ENCODE assay signal across 28 cellular contexts in genomic region chr20:35436175-35436568, GRCh38. TPM values are rescaled to one million over a fixed set of nuclear protein-coding genes. Genes with fewer than 3 reads are reported as not detected.
DNase-seq lines count a peak whose midpoint lies in the region; ATAC-seq and TF ChIP-seq lines count a peak whose summit lies in the region.
"Had no signal": no experiment of that assay in that cellular context is flagged by ENCODE, and none has a peak within 500 bp of the region (broad histone marks: within the 10 kb centered on the region; RNA-seq: fewer than 3 reads in every experiment).

No MANE protein-coding gene starts in this region.

- H3K4me3 Mint-ChIP-seq in T-helper 17 cell: no peak overlapping the region
- H3K4me3 Mint-ChIP-seq: activated CD4-positive, alpha-beta T cell treated with anti-CD3 and anti-CD28 coated beads, Interleukin-2, amount 10 ng/mL, durations not matched to agents 24 days and 14 days; activated T-cell treated with anti-CD3 and anti-CD28 coated beads, Interleukin-2, amount 50 U/mL, for 4 hours; effector memory CD8-positive, alpha-beta T cell; mesothelial cell of epicardium; naive thymus-derived CD4-positive, alpha-beta T cell; T-helper 2 cell treated with Interferon-gamma antibody and Interleukin-4, amounts not matched to agents 5 μg/mL and 100 μg/mL, for 36 hours had no signal

- H4K20me1 ChIP-seq in osteoblast (ENCODE audit: insufficient read depth, low read length): peaks cover 6% of the 10 kb centered on the region

- intact Hi-C loops in breast epithelium (cut with DNase I; ENCODE audit: low total_unique reads): loop anchor here (5.0 kb wide), 1 partner anchor 129 kb away; no protein-coding TSS in a partner anchor

- H3K4me3 ChIP-seq in BJ (ENCODE audit: low read depth, low read length): peak overlapping the region; percentile 26
- H3K4me3 ChIP-seq in astrocyte of the cerebellum (ENCODE audit: low read depth, low read length): peak overlapping the region; percentile 41
- H3K4me3 ChIP-seq in fibroblast of mammary gland (ENCODE audit: control insufficient read depth, low read depth, low read length): peak overlapping the region; percentile 54
- peak overlapping the region; percentile 73 for H3K4me3 ChIP-seq in osteoblast (ENCODE audit: insufficient read depth, low read length)
- no peak overlapping the region for H3K4me3 ChIP-seq in breast epithelium
- H3K4me3 ChIP-seq: cardiac muscle cell, pancreas, PC-9, right atrium auricular region, tibial nerve had no signal

- POLR2A ChIA-PET in BJ (lab: Charles Lee): interaction anchor here (0.5 to 0.7 kb wide), 2 partner anchors 611 to 1504 kb away, joined by 3 to 11 read pairs; no protein-coding TSS in a partner anchor

- in situ Hi-C loops in astrocyte of the cerebellum (cut with HindIII; ENCODE audit: low sequenced_read_pairs): no loop called here

- H3K36me3 ChIP-seq in BJ (ENCODE audit: control insufficient read depth, insufficient read depth, low read length) (peaks cover 3% of the 10 kb centered on the region; the same call in 1 of the 2 replicates), osteoblast (ENCODE audit: insufficient read depth, low read length) (peaks cover 18% of the 10 kb centered on the region), breast epithelium (no peaks in the 10 kb centered on the region)
- H3K36me3 ChIP-seq: cardiac muscle cell, pancreas, right atrium auricular region, tibial nerve had no signal

- H2AFZ ChIP-seq in osteoblast (ENCODE audit: low read length): no peak overlapping the region
- H2AFZ ChIP-seq: PC-9 had no signal

- H3K27me3 ChIP-seq in BJ (ENCODE audit: control insufficient read depth, insufficient read depth, low read length) (no peaks in the 10 kb centered on the region), osteoblast (ENCODE audit: insufficient read depth, low read length) (no peaks in the 10 kb centered on the region), breast epithelium (no peaks in the 10 kb centered on the region)
- H3K27me3 ChIP-seq: cardiac muscle cell, pancreas, right atrium auricular region, tibial nerve had no signal

- H3K27ac ChIP-seq in osteoblast (ENCODE audit: low read depth, low read length) (no peak overlapping the region), breast epithelium (no peak overlapping the region)
- H3K27ac ChIP-seq: cardiac muscle cell, pancreas, PC-9, right atrium auricular region, tibial nerve had no signal

- H3K9me3 ChIP-seq in osteoblast (ENCODE audit: low read depth, low read length) (no peaks in the 10 kb centered on the region), breast epithelium (no peaks in the 10 kb centered on the region), T-helper 17 cell (ENCODE audit: control insufficient read depth, low read length, poor library complexity, severe bottlenecking) (no peaks in the 10 kb centered on the region)
- H3K9me3 ChIP-seq: pancreas, right atrium auricular region, tibial nerve had no signal

- H3K4me2 ChIP-seq in osteoblast (ENCODE audit: insufficient read depth, low read length): peak overlapping the region; percentile 84
- H3K4me2 ChIP-seq: PC-9 had no signal

- TF ChIP-seq CTCF in BJ (IDR thresholded peaks at IDR 0.05; ENCODE audit: insufficient read depth, low read depth, low read length) (no peak), astrocyte of the cerebellum (IDR thresholded peaks at IDR 0.05; ENCODE audit: low read depth, low read length, missing control alignments) (no peak), fibroblast of mammary gland (conservative IDR thresholded peaks at IDR 0.05; ENCODE audit: control insufficient read depth, insufficient read depth, low read depth, low read length) (no peak), osteoblast (IDR thresholded peaks at IDR 0.05; ENCODE audit: extremely low read depth, low read depth, low read length) (no peak), breast epithelium (IDR thresholded peaks at IDR 0.05) (no peak), GM10266 (IDR thresholded peaks at IDR 0.05; ENCODE audit: control insufficient read depth, insufficient read depth, low read depth, missing control alignments) (no peak)

- H3K4me1 Mint-ChIP-seq in T-helper 17 cell: peaks cover 18% of the 10 kb centered on the region

- no peak overlapping the region for H3K27ac Mint-ChIP-seq in T-helper 17 cell
- H3K27ac Mint-ChIP-seq: activated CD4-positive, alpha-beta T cell treated with anti-CD3 and anti-CD28 coated beads, Interleukin-2, amount 10 ng/mL, durations not matched to agents 24 days and 14 days; mesothelial cell of epicardium; naive thymus-derived CD4-positive, alpha-beta T cell; T-helper 2 cell treated with Interferon-gamma antibody and Interleukin-4, amounts not matched to agents 5 μg/mL and 100 μg/mL, for 36 hours had no signal

- DNase-seq in BJ (ENCODE audit: low read depth): no peak
- DNase-seq in astrocyte of the cerebellum (ENCODE audit: low read depth): no peak
- DNase-seq in fibroblast of mammary gland (ENCODE audit: low read depth): no peak
- DNase-seq in osteoblast (ENCODE audit: insufficient read length, low spot score, missing footprints): peak; percentile 44
- DNase-seq in breast epithelium (ENCODE audit: low spot score in 2 of 2): no peak
- no peak for DNase-seq in GM10266 (ENCODE audit: extremely low spot score)
- DNase-seq in NCI-H748 treated with DMSO at 0.1 percent for 48 hours (lab: John Stamatoyannopoulos, UW): no peak
- DNase-seq in T-helper 17 cell: no peak
- DNase-seq: activated CD4-positive, alpha-beta T cell treated with anti-CD3 and anti-CD28 coated beads, Interleukin-2, amount 10 ng/mL, durations not matched to agents 24 days and 14 days; activated T-cell treated with anti-CD3 and anti-CD28 coated beads, Interleukin-2, amount 50 U/mL, for 4 hours; Calu3; cortex of kidney; effector memory CD8-positive, alpha-beta T cell; left ventricle myocardium superior; naive thymus-derived CD4-positive, alpha-beta T cell; NCI-H1105; NCI-H2029; NCI-H526; pancreas; PC-9; stimulated activated CD4-positive, alpha-beta T cell treated with anti-CD3 and anti-CD28 coated beads, Interleukin-2, amount 100 ng/mL, for 24 hours had no signal

- CTCF ChIA-PET in BJ (lab: Yijun Ruan, JAX): interaction anchor here (0.6 to 17.1 kb wide), 3 partner anchors 30 to 286 kb away, joined by 3 to 392 read pairs (median 6); no protein-coding TSS in a partner anchor

- peaks cover 43% of the 10 kb centered on the region for H3K4me1 ChIP-seq in osteoblast (ENCODE audit: insufficient read depth, low read length)
- H3K4me1 ChIP-seq in breast epithelium: no peaks in the 10 kb centered on the region
- H3K4me1 ChIP-seq: pancreas had no signal

- ATAC-seq in T-helper 17 cell: no peak
- ATAC-seq: activated T-cell treated with anti-CD3 and anti-CD28 coated beads, Interleukin-2, amount 50 U/mL, for 4 hours; effector memory CD8-positive, alpha-beta T cell; esophagus mucosa; left ventricle myocardium superior; naive thymus-derived CD4-positive, alpha-beta T cell; pancreas; Right ventricle myocardium inferior had no signal

- no peak for TF ChIP-seq POLR2A in breast epithelium (IDR thresholded peaks at IDR 0.05)

- H3K36me3 Mint-ChIP-seq in T-helper 17 cell (ENCODE audit: low read depth): peaks cover 2% of the 10 kb centered on the region
- H3K36me3 Mint-ChIP-seq: mesothelial cell of epicardium; naive thymus-derived CD4-positive, alpha-beta T cell had no signal

- H3K79me2 ChIP-seq in osteoblast (ENCODE audit: insufficient read depth, low read length): peaks cover 30% of the 10 kb centered on the region

- peaks cover 9% of the 10 kb centered on the region for H3K27me3 Mint-ChIP-seq in T-helper 17 cell

RNA-seq across cellular contexts. Expression of gene GDF5, which starts 1.9 kb away (rescaled TPM):
- 7.6 and 10.9 TPM in 2 replicates for polyA plus RNA-seq in BJ (2011; rRNA removed)
- 8.8 and 9.9 TPM in 2 replicates for polyA minus RNA-seq in BJ (2011; rRNA and poly(A)+ RNA removed)
- total RNA-seq in osteoblast (37.6 and 48.9 TPM in 2 replicates), breast epithelium (under 1 TPM; 0.33 to 0.88 (median 0.64) TPM), T-helper 17 cell (not detected)
- total RNA-seq: activated CD4-positive, alpha-beta T cell treated with anti-CD3 and anti-CD28 coated beads, Interleukin-2, amount 10 ng/mL, durations not matched to agents 24 days and 14 days; activated T-cell treated with anti-CD3 and anti-CD28 coated beads, Interleukin-2, amount 50 U/mL, for 4 hours; Calu3; esophagus mucosa; pancreas; PC-9 had no signal
- polyA plus RNA-seq: naive thymus-derived CD4-positive, alpha-beta T cell had no signal

RNA-seq across cellular contexts. Expression of gene CEP250, which starts 19.2 kb away (rescaled TPM):
- 6.6 and 7.9 TPM in 2 replicates for polyA plus RNA-seq in BJ (2011; rRNA removed)
- polyA minus RNA-seq in BJ (2011; rRNA and poly(A)+ RNA removed): 4.7 and 7.1 TPM in 2 replicates
- total RNA-seq in osteoblast (23.3 and 23.5 TPM in 2 replicates), breast epithelium (10 to 100 TPM; 22.2 to 28.5 (median 23.3) TPM), T-helper 17 cell (10 to 100 TPM; 36.6 to 44.4 TPM)

RNA-seq across cellular contexts. Expression of gene UQCC1, which starts 24.4 kb away (rescaled TPM):
- 44.2 and 45.9 TPM in 2 replicates for polyA plus RNA-seq in BJ (2011; rRNA removed)
- 21.8 and 22.3 TPM in 2 replicates for polyA minus RNA-seq in BJ (2011; rRNA and poly(A)+ RNA removed)
- total RNA-seq in osteoblast: 15.2 and 20.3 TPM in 2 replicates
- total RNA-seq in breast epithelium: 10 to 100 TPM; 26.6 to 39.7 (median 35.4) TPM
- total RNA-seq in T-helper 17 cell: 10 to 100 TPM; 24.9 to 32.0 TPM

Comparison
In these comparisons a context has a peak if more than half of its experiments do, and no peak if none do; other contexts are left out.
1. H3K4me3 ChIP-seq: peak in BJ (single experiment), astrocyte of the cerebellum (single experiment), fibroblast of mammary gland (single experiment) and osteoblast (single experiment); none in breast epithelium (0 of 3).
2. RNA of gene GDF5, which starts 1.9 kb away (total RNA-seq): 37.6 to 48.9 TPM in osteoblast; 0.33 to 0.88 TPM in breast epithelium and not detected in T-helper 17 cell; every median in the first group is over 10 times any median in the second.